ENCODE assay signal across 26 cellular contexts in the genomic region with DNA sequence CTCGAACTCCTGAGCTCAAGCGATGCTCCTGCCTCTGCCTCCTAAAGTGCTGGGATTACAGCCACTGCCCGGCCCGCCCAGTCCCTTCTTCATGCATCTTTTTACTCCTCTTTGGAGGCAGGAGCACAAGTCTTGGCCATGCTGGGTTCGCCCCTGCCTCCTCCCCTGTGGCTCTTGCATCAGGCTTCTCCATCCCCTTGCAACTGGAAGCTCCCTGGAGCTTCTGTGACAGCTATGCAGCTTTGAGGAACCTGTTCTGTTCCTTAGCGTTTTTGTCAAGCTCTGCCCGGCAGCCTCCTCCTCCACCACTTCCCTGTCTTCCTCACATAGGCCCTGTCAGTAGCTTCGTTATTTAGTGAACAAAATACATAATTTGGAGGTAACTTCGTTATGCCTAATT.
DNase-seq lines count a peak whose midpoint lies in the region; ATAC-seq, FAIRE-seq and TF ChIP-seq lines count a peak whose summit lies in the region.
"Had no signal": no experiment of that assay in that cellular context is flagged by ENCODE, and none has a peak within 500 bp of the region (broad histone marks: within the 10 kb centered on the region; RNA-seq: fewer than 3 reads in every experiment).

No MANE protein-coding gene starts in this region.

- DNase-seq in NT2/D1 (ENCODE audit: low read depth, low spot score) (no peak), putamen (ENCODE audit: low spot score) (peak; percentile 52), posterior vena cava (ENCODE audit: low spot score) (no peak), frontal cortex (ENCODE audit: low spot score in 2 of 2) (no peak)
- no peak for DNase-seq in activated T-helper 1 cell treated with anti-CD3 and anti-CD28 coated beads, Interleukin-12 subunit alpha, Interleukin-12 subunit beta, Interleukin-2, Interleukin-4 antibody, amounts not matched to agents 30 ng/mL and 10 ng/mL and 1 ng/mL, durations not matched to agents 14 hours and 24 hours and 36 hours (ENCODE audit: low spot score)
- DNase-seq: DMS53, GDM1, H7, Karpas-422, NCI-H1048, NCI-H1436, NCI-H1930, NCI-H2171, NCI-H345, PC-9, RPMI8226, SHP77 had no signal

- H3K9ac ChIP-seq in NT2/D1 (ENCODE audit: insufficient read length, low read depth): peak overlapping the region; percentile 8

- FAIRE-seq in frontal cortex (lab: Jason Lieb, UNC): no peak
- FAIRE-seq: A549, D721Med, GM19239 had no signal

- no peak for TF ChIP-seq CTCF in gastroesophageal sphincter (IDR thresholded peaks at IDR 0.05)

- H3K4me1 Mint-ChIP-seq in activated T-helper 1 cell treated with anti-CD3 and anti-CD28 coated beads, Interleukin-12 subunit alpha, Interleukin-12 subunit beta, Interleukin-2, Interleukin-4 antibody, amounts not matched to agents 30 ng/mL and 10 ng/mL and 1 ng/mL, durations not matched to agents 14 hours and 24 hours and 36 hours (ENCODE audit: low read depth): no peaks in the 10 kb centered on the region
- H3K4me1 Mint-ChIP-seq: B cell, CD14-positive monocyte, IgD-negative memory B cell had no signal

- H3K36me3 ChIP-seq in NT2/D1 (ENCODE audit: insufficient read depth, insufficient read length, low read length) (no peaks in the 10 kb centered on the region), gastroesophageal sphincter (no peaks in the 10 kb centered on the region)

- H3K9me3 Mint-ChIP-seq in activated T-helper 1 cell treated with anti-CD3 and anti-CD28 coated beads, Interleukin-12 subunit alpha, Interleukin-12 subunit beta, Interleukin-2, Interleukin-4 antibody, amounts not matched to agents 30 ng/mL and 10 ng/mL and 1 ng/mL, durations not matched to agents 14 hours and 24 hours and 36 hours: peaks cover 6% of the 10 kb centered on the region

- 18 to 69% methylated on average over 2 to 7 of the region's 9 CpGs for WGBS in gastroesophageal sphincter (ENCODE audit: low coverage in 1 of 2), 2 donors

- no peaks in the 10 kb centered on the region for H3K9me3 ChIP-seq in NT2/D1 (ENCODE audit: insufficient read depth, low read length)
- H3K9me3 ChIP-seq in gastroesophageal sphincter: no peaks in the 10 kb centered on the region
- H3K9me3 ChIP-seq: A549 had no signal

- H3K4me3 Mint-ChIP-seq in activated T-helper 1 cell treated with anti-CD3 and anti-CD28 coated beads, Interleukin-12 subunit alpha, Interleukin-12 subunit beta, Interleukin-2, Interleukin-4 antibody, amounts not matched to agents 30 ng/mL and 10 ng/mL and 1 ng/mL, durations not matched to agents 14 hours and 24 hours and 36 hours: no peak overlapping the region
- H3K4me3 Mint-ChIP-seq: B cell, CD14-positive monocyte, IgD-negative memory B cell had no signal

- H3K4me1 ChIP-seq in NT2/D1 (ENCODE audit: insufficient read depth, insufficient read length): peaks cover 5% of the 10 kb centered on the region
- peaks cover 0 to 56% (median 12%) of the 10 kb centered on the region in 3 donors for H3K4me1 ChIP-seq in gastroesophageal sphincter

- H3K27ac ChIP-seq in angular gyrus (ENCODE audit: low read depth, low read length): peak overlapping the region; percentile 95
- H3K27ac ChIP-seq in gastroesophageal sphincter: peak overlapping the region in 3 of 4 donors; percentile 15 to 59 (median 55)
- H3K27ac ChIP-seq: A549, PC-9 had no signal

- H3K27me3 ChIP-seq in NT2/D1 (ENCODE audit: insufficient read depth, insufficient read length): no peaks in the 10 kb centered on the region
- H3K27me3 ChIP-seq in gastroesophageal sphincter: no peaks in the 10 kb centered on the region

- ATAC-seq in gastroesophageal sphincter (no peak), GM19395 (IDR thresholded peaks at IDR 0.05; ENCODE audit: unreplicated experiment) (no peak)
- ATAC-seq: A549 had no signal

- intact Hi-C loops in posterior vena cava (cut with DNase I): no loop called here
- intact Hi-C loops in activated T-helper 1 cell treated with anti-CD3 and anti-CD28 coated beads, Interleukin-12 subunit alpha, Interleukin-12 subunit beta, Interleukin-2, Interleukin-4 antibody, amounts not matched to agents 30 ng/mL and 10 ng/mL and 1 ng/mL, durations not matched to agents 14 hours and 24 hours and 36 hours (cut with micrococcal nuclease): no loop called here

- H3K4me3 ChIP-seq in NT2/D1 (ENCODE audit: insufficient read length, low read depth): no peak overlapping the region
- no peak overlapping the region for H3K4me3 ChIP-seq in gastroesophageal sphincter
- H3K4me3 ChIP-seq: A549, PC-9 had no signal

- no peaks in the 10 kb centered on the region for H3K36me3 Mint-ChIP-seq in activated T-helper 1 cell treated with anti-CD3 and anti-CD28 coated beads, Interleukin-12 subunit alpha, Interleukin-12 subunit beta, Interleukin-2, Interleukin-4 antibody, amounts not matched to agents 30 ng/mL and 10 ng/mL and 1 ng/mL, durations not matched to agents 14 hours and 24 hours and 36 hours (ENCODE audit: low read depth)
- H3K36me3 Mint-ChIP-seq: CD14-positive monocyte, IgD-negative memory B cell had no signal

- no peak for TF ChIP-seq EP300 in gastroesophageal sphincter (IDR thresholded peaks at IDR 0.05)

- H3K27me3 Mint-ChIP-seq in activated T-helper 1 cell treated with anti-CD3 and anti-CD28 coated beads, Interleukin-12 subunit alpha, Interleukin-12 subunit beta, Interleukin-2, Interleukin-4 antibody, amounts not matched to agents 30 ng/mL and 10 ng/mL and 1 ng/mL, durations not matched to agents 14 hours and 24 hours and 36 hours (ENCODE audit: insufficient read depth): no peaks in the 10 kb centered on the region
- H3K27me3 Mint-ChIP-seq: B cell, IgD-negative memory B cell had no signal

- TF ChIP-seq POLR2A in gastroesophageal sphincter (IDR thresholded peaks at IDR 0.05): no peak

- H3K27ac Mint-ChIP-seq in activated T-helper 1 cell treated with anti-CD3 and anti-CD28 coated beads, Interleukin-12 subunit alpha, Interleukin-12 subunit beta, Interleukin-2, Interleukin-4 antibody, amounts not matched to agents 30 ng/mL and 10 ng/mL and 1 ng/mL, durations not matched to agents 14 hours and 24 hours and 36 hours: no peak overlapping the region
- H3K27ac Mint-ChIP-seq: B cell, CD14-positive monocyte, IgD-negative memory B cell had no signal
